ENCODE assay signal across 28 cellular contexts in the genomic region with DNA sequence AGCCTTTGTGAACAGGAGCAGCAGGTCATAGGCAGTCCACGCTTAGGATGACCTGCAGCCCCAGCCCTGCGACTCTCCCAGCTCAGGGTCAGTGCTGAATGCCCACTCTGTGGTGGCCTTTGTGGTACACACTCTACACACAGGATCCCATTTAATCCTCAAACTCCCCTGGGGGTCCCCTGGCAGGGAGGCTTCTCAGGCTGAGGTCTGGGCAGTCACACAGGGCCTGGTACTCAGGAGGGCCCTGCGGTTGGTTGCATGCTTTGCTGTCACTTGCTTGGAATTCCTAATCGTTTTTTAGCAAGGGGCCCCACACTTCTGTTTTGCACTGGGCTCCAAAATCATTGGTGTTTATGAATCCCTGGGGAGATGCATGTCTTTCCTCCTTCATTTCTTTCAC.
"Had no signal": no experiment of that assay in that cellular context is flagged by ENCODE, and none has a peak within 500 bp of the region (broad histone marks: within the 10 kb centered on the region; RNA-seq: fewer than 3 reads in every experiment).

No MANE protein-coding gene starts in this region.

- H3K9me3 Mint-ChIP-seq: brain; effector memory CD8-positive, alpha-beta T cell; nephron; T-helper 2 cell treated with Interferon-gamma antibody and Interleukin-4, amounts not matched to agents 5 μg/mL and 100 μg/mL, for 36 hours had no signal

- DNase-seq: activated CD4-positive, alpha-beta T cell treated with anti-CD3 and anti-CD28 coated beads for 4 hours; activated CD4-positive, alpha-beta T cell treated with anti-CD3 and anti-CD28 coated beads, Interleukin-2, amount 50 U/mL, for 48 hours; activated CD8-positive, alpha-beta memory T cell treated with anti-CD3 and anti-CD28 coated beads for 24 hours; activated effector memory CD4-positive, alpha-beta T cell treated with Interleukin-2 at 50 U/mL for 16 hours; activated naive CD4-positive, alpha-beta T cell treated with Interleukin-2 at 50 U/mL for 16 hours; anterior cingulate cortex; effector memory CD8-positive, alpha-beta T cell; erythroblast; foreskin fibroblast; head of caudate nucleus; hippocampal formation; left cardiac atrium; left ventricle myocardium superior; mucosa of descending colon; pancreas; stimulated activated CD4-positive, alpha-beta T cell treated with anti-CD3 and anti-CD28 coated beads, Interleukin-15, amount 100 ng/mL, for 24 hours; stimulated activated CD4-positive, alpha-beta T cell treated with anti-CD3 and anti-CD28 coated beads, Interleukin-2, amount 100 ng/mL, for 24 hours; stimulated activated naive CD4-positive, alpha-beta T cell; tibial artery; upper lobe of right lung had no signal

- H3K27ac Mint-ChIP-seq: activated naive CD8-positive, alpha-beta T cell; effector memory CD8-positive, alpha-beta T cell; nephron; T-helper 2 cell treated with Interferon-gamma antibody and Interleukin-4, amounts not matched to agents 5 μg/mL and 100 μg/mL, for 36 hours had no signal

- H3K4me1 ChIP-seq: pancreas, suprapubic skin, upper lobe of right lung had no signal

- H3K36me3 ChIP-seq: cardiac muscle cell, pancreas, prostate gland, suprapubic skin, tibial artery, upper lobe of right lung had no signal

- H3K27ac ChIP-seq: cardiac muscle cell, coronary artery, pancreas, prostate gland, suprapubic skin, tibial artery, upper lobe of right lung had no signal

- H3K27me3 ChIP-seq: cardiac muscle cell, pancreas, suprapubic skin, tibial artery, upper lobe of right lung had no signal

- H3K9me3 ChIP-seq: mucosa of descending colon, pancreas, prostate gland, suprapubic skin, tibial artery, upper lobe of right lung had no signal

- ATAC-seq: effector memory CD8-positive, alpha-beta T cell; left cardiac atrium; left ventricle myocardium superior; mucosa of descending colon; pancreas; upper lobe of right lung had no signal

- H3K27me3 Mint-ChIP-seq: activated naive CD8-positive, alpha-beta T cell; effector memory CD8-positive, alpha-beta T cell had no signal

- H3K36me3 Mint-ChIP-seq: activated naive CD8-positive, alpha-beta T cell; brain had no signal

- H3K4me3 Mint-ChIP-seq: activated naive CD8-positive, alpha-beta T cell; brain; effector memory CD8-positive, alpha-beta T cell; nephron; T-helper 2 cell treated with Interferon-gamma antibody and Interleukin-4, amounts not matched to agents 5 μg/mL and 100 μg/mL, for 36 hours had no signal

- H3K4me3 ChIP-seq: cardiac muscle cell, coronary artery, mucosa of descending colon, pancreas, prostate gland, suprapubic skin, tibial artery, upper lobe of right lung had no signal
